In the genomic region with DNA sequence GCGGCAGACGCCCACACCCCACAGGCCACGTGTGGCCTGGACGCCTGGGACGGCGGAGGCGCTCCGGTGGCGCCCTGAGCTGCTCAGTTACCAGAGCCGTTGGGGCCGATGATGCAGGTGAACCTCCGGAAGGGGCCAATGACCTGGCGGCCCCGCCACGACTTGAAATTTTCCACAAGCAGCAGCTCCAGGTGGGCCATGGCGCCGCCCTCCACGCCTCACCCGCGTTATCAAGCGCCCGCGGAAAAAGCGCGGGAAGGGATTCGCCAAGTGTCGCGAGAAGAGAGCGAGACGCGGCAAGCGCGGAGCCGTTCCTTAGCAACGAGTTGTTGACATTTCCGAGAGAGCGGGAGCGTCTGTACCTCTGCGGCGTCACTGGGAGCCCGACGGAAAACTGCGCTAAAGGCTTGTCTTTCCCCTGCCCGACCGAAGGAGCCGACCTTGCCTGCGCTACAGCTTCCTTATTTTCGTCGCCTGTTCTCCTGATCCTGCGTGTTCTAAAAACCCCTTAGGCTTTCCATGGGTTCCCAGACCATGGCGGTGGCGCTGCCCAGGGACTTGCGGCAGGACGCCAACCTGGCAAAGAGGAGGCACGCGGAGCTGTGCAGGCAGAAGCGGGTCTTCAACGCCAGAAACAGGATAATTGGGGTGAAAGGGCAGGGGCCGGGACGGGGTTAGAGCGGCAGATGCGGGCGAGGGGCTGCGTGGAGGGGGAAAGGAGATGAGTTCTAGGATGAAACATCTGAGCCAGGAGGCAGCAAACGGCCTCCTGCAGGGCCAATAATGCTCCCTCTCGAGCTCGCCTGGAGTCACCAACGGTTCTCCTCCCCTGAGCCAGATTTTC, we compare ENCODE assay signal across 9 cellular contexts.
DNase-seq lines count a peak whose midpoint lies in the region; ATAC-seq lines count a peak whose summit lies in the region.
"Had no signal": no experiment of that assay in that cellular context is flagged by ENCODE, and none has a peak within 500 bp of the region (broad histone marks: within the 10 kb centered on the region; RNA-seq: fewer than 3 reads in every experiment).

A gene with protein sequence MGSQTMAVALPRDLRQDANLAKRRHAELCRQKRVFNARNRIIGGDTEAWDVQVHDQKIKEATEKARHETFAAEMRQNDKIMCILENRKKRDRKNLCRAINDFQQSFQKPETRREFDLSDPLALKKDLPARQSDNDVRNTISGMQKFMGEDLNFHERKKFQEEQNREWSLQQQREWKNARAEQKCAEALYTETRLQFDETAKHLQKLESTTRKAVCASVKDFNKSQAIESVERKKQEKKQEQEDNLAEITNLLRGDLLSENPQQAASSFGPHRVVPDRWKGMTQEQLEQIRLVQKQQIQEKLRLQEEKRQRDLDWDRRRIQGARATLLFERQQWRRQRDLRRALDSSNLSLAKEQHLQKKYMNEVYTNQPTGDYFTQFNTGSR (plus strand): TSS at position 326 of the 844 bp plus-strand sequence. CDS start 194 bp downstream, at position 520.
TSS of gene SMC1B (minus strand) at position 232 of the 844 bp plus-strand sequence. CDS start at position 200, 32 bp downstream.

- H3K27me3 Mint-ChIP-seq in memory B cell, result peaks cover 5% of the 10 kb centered on the region

- peak within 1 kb of the TSS; percentile 90 for H3K27ac Mint-ChIP-seq in memory B cell

- DNase-seq in NCI-H524 (lab: John Stamatoyannopoulos, UW) (peak; percentile 49 to 85), NCI-H524 treated with DMSO at 0.1 percent for 48 hours (lab: John Stamatoyannopoulos, UW) (no peak), NCI-H345 treated with DMSO at 0.1 percent for 48 hours (lab: John Stamatoyannopoulos, UW; ENCODE audit: unreplicated experiment) (peak; percentile 76), memory B cell (ENCODE audit: low spot score in 2 of 2) (peak in 1 of 2 donors; percentile 49)
- DNase-seq in activated CD8-positive, alpha-beta memory T cell treated with anti-CD3 and anti-CD28 coated beads for 1 hour (ENCODE audit: extremely low read depth in 1 of 2, low read depth in 1 of 2), result peak; percentile 55 to 69
- DNase-seq in effector memory CD4-positive, alpha-beta T cell, result peak; percentile 61 to 77 (median 75)
- DNase-seq in stimulated activated CD4-positive, alpha-beta T cell treated with anti-CD3 and anti-CD28 coated beads, TNF-alpha, amount 100 ng/mL, for 1 hour (ENCODE audit: low read depth in 3 of 3, low spot score in 1 of 3), result peak; percentile 51 to 69 (median 53)

- H3K4me1 ChIP-seq in effector memory CD4-positive, alpha-beta T cell (ENCODE audit: control insufficient read depth, insufficient read depth, low read length, poor library complexity, severe bottlenecking), result peaks cover 14% of the 10 kb centered on the region

- no peaks in the 10 kb centered on the region for H3K36me3 ChIP-seq in effector memory CD4-positive, alpha-beta T cell (ENCODE audit: control insufficient read depth, insufficient read depth, low read length)

- peak within 1 kb of the TSS; percentile 79 for H3K4me3 Mint-ChIP-seq in memory B cell

- ATAC-seq in memory B cell (ENCODE audit: low read depth), result peak; percentile 94
- no peak for ATAC-seq in HG03095 (IDR thresholded peaks at IDR 0.05; ENCODE audit: unreplicated experiment)

- peak within 1 kb of the TSS; percentile 55 for H3K4me3 ChIP-seq in effector memory CD4-positive, alpha-beta T cell (ENCODE audit: insufficient read depth, low read depth, low read length, poor library complexity, severe bottlenecking)

- H3K36me3 Mint-ChIP-seq in memory B cell, result no peaks in the 10 kb centered on the region

- peak within 1 kb of the TSS; percentile 54 for H3K27ac ChIP-seq in effector memory CD4-positive, alpha-beta T cell (ENCODE audit: insufficient read depth, low read length, poor library complexity, severe bottlenecking)
- H3K27ac ChIP-seq: C4-2B had no signal

- H3K4me1 Mint-ChIP-seq in memory B cell, result peaks cover 6% of the 10 kb centered on the region

- no peaks in the 10 kb centered on the region for H3K27me3 ChIP-seq in effector memory CD4-positive, alpha-beta T cell (replicated peaks; ENCODE audit: control insufficient read depth, insufficient read depth, low read length, poor library complexity, severe bottlenecking)

- no peaks in the 10 kb centered on the region for H3K9me3 ChIP-seq in effector memory CD4-positive, alpha-beta T cell (ENCODE audit: control insufficient read depth, low read length)

- no peaks in the 10 kb centered on the region for H3K9me3 Mint-ChIP-seq in memory B cell
